In genomic region chr1:107640207-107640606, GRCh38 we compare ENCODE assay signal across 21 cellular contexts.
DNase-seq lines count a peak whose midpoint lies in the region; ATAC-seq and TF ChIP-seq lines count a peak whose summit lies in the region.
"Had no signal": no experiment of that assay in that cellular context is flagged by ENCODE, and none has a peak within 500 bp of the region (broad histone marks: within the 10 kb centered on the region; RNA-seq: fewer than 3 reads in every experiment).

No MANE protein-coding gene starts in this region.

- no peaks in the 10 kb centered on the region for H3K27me3 Mint-ChIP-seq in CD14-positive monocyte (ENCODE audit: low read depth in 3 of 3)
- H3K27me3 Mint-ChIP-seq in naive thymus-derived CD4-positive, alpha-beta T cell, result no peaks in the 10 kb centered on the region
- H3K27me3 Mint-ChIP-seq in activated naive CD4-positive, alpha-beta T cell treated with anti-CD3 and anti-CD28 coated beads, Interleukin-2, amount 10 ng/mL, durations not matched to agents 7 days and 5 days, result no peaks in the 10 kb centered on the region
- H3K27me3 Mint-ChIP-seq: CD8-positive, alpha-beta memory T cell; IgD-negative memory B cell had no signal

- no peaks in the 10 kb centered on the region for H3K36me3 ChIP-seq in naive thymus-derived CD4-positive, alpha-beta T cell (ENCODE audit: control insufficient read depth in 2 of 3, insufficient read depth in 3 of 3, low read length in 3 of 3)
- H3K36me3 ChIP-seq: BE2C, SJSA1 had no signal

- TF ChIP-seq CTCF in CD14-positive monocyte (IDR thresholded peaks at IDR 0.05), result no peak
- no peak for TF ChIP-seq CTCF in HL-60 (IDR thresholded peaks at IDR 0.05; ENCODE audit: insufficient read depth, low read length)

- H3K27ac Mint-ChIP-seq in CD14-positive monocyte, result peak overlapping the region in 4 of 7 donors; percentile 17 to 56 (median 36)
- no peak overlapping the region for H3K27ac Mint-ChIP-seq in naive thymus-derived CD4-positive, alpha-beta T cell
- H3K27ac Mint-ChIP-seq in activated naive CD4-positive, alpha-beta T cell treated with anti-CD3 and anti-CD28 coated beads, Interleukin-2, amount 10 ng/mL, durations not matched to agents 7 days and 5 days, result no peak overlapping the region
- H3K27ac Mint-ChIP-seq: T-helper 1 cell treated with Interleukin-12 subunit alpha and Interleukin-12 subunit beta and Interleukin-4 antibody, amounts not matched to agents 30 μg/mL and 1 μg/mL, for 36 hours had no signal

- POLR2A ChIA-PET in naive thymus-derived CD4-positive, alpha-beta T cell (lab: Charles Lee), result no interaction called here

- peaks cover 32 to 33% of the 10 kb centered on the region in 2 donors for H3K36me3 Mint-ChIP-seq in CD14-positive monocyte
- H3K36me3 Mint-ChIP-seq in naive thymus-derived CD4-positive, alpha-beta T cell, result peaks cover 0 to 8% (median 0%) of the 10 kb centered on the region in 5 donors
- no peaks in the 10 kb centered on the region for H3K36me3 Mint-ChIP-seq in activated naive CD4-positive, alpha-beta T cell treated with anti-CD3 and anti-CD28 coated beads, Interleukin-2, amount 10 ng/mL, durations not matched to agents 7 days and 5 days

- H3K27ac ChIP-seq in HL-60 (replicated peaks), result no peak overlapping the region
- no peak overlapping the region for H3K27ac ChIP-seq in naive thymus-derived CD4-positive, alpha-beta T cell (ENCODE audit: low read depth, low read length)
- H3K27ac ChIP-seq: SJSA1 had no signal

- peaks cover 11% of the 10 kb centered on the region for H3K4me1 Mint-ChIP-seq in CD14-positive monocyte
- H3K4me1 Mint-ChIP-seq in naive thymus-derived CD4-positive, alpha-beta T cell, result peaks cover 0 to 3% (median 0%) of the 10 kb centered on the region in 7 donors
- no peaks in the 10 kb centered on the region for H3K4me1 Mint-ChIP-seq in activated naive CD4-positive, alpha-beta T cell treated with anti-CD3 and anti-CD28 coated beads, Interleukin-2, amount 10 ng/mL, durations not matched to agents 7 days and 5 days
- H3K4me1 Mint-ChIP-seq: CD8-positive, alpha-beta memory T cell had no signal

- ATAC-seq in naive thymus-derived CD4-positive, alpha-beta T cell, result peak; percentile 68
- ATAC-seq in GM21576 (IDR thresholded peaks at IDR 0.05; ENCODE audit: unreplicated experiment), result no peak

- no peak for DNase-seq in CD14-positive monocyte (ENCODE audit: low spot score)
- DNase-seq in HL-60 (ENCODE audit: low read depth in 1 of 2, low spot score in 1 of 2), result peak; percentile 17 to 60
- peak; percentile 19 for DNase-seq in NOMO-1 treated with dmso at 0.1 percent for 144 hours (lab: John Stamatoyannopoulos, UW; ENCODE audit: unreplicated experiment)
- no peak for DNase-seq in naive thymus-derived CD4-positive, alpha-beta T cell
- no peak for DNase-seq in DMS79 (lab: John Stamatoyannopoulos, UW)
- no peak for DNase-seq in activated naive CD4-positive, alpha-beta T cell treated with anti-CD3 and anti-CD28 coated beads, Interleukin-2, amount 10 ng/mL, durations not matched to agents 7 days and 5 days
- DNase-seq: BE2C; CD8-positive, alpha-beta memory T cell; DMS53; H7; Karpas-422; NCI-H1417; NCI-H187; NCI-H2107; NCI-H2227 treated with DMSO at 0.1 percent for 48 hours; NCI-H510A treated with DMSO at 0.1 percent for 48 hours; NCI-H82 had no signal

- peaks cover 0 to 2% (median 0%) of the 10 kb centered on the region in 7 donors for H3K9me3 Mint-ChIP-seq in CD14-positive monocyte
- peaks cover 0 to 1% (median 0%) of the 10 kb centered on the region in 11 donors for H3K9me3 Mint-ChIP-seq in naive thymus-derived CD4-positive, alpha-beta T cell
- H3K9me3 Mint-ChIP-seq in activated naive CD4-positive, alpha-beta T cell treated with anti-CD3 and anti-CD28 coated beads, Interleukin-2, amount 10 ng/mL, durations not matched to agents 7 days and 5 days, result no peaks in the 10 kb centered on the region
- H3K9me3 Mint-ChIP-seq: CD8-positive, alpha-beta memory T cell; T-helper 1 cell treated with Interleukin-12 subunit alpha and Interleukin-12 subunit beta and Interleukin-4 antibody, amounts not matched to agents 30 μg/mL and 1 μg/mL, for 36 hours had no signal

- intact Hi-C loops in CD14-positive monocyte (cut with micrococcal nuclease), result no loop called here
- intact Hi-C loops in naive thymus-derived CD4-positive, alpha-beta T cell (cut with micrococcal nuclease), result no loop called here

- CTCF ChIA-PET in naive thymus-derived CD4-positive, alpha-beta T cell (lab: Charles Lee), result no interaction called here
- CTCF ChIA-PET in activated naive CD4-positive, alpha-beta T cell treated with anti-CD3 and anti-CD28 coated beads, Interleukin-2, amount 10 ng/mL, durations not matched to agents 7 days and 5 days (lab: Charles Lee), result no interaction called here

- no peak overlapping the region for H3K4me3 ChIP-seq in HL-60 (replicated peaks; ENCODE audit: insufficient read depth, low read length)
- no peak overlapping the region for H3K4me3 ChIP-seq in naive thymus-derived CD4-positive, alpha-beta T cell (ENCODE audit: low read length)
- H3K4me3 ChIP-seq: SJSA1 had no signal

- no peaks in the 10 kb centered on the region for H3K4me1 ChIP-seq in naive thymus-derived CD4-positive, alpha-beta T cell (ENCODE audit: control insufficient read depth in 2 of 2, insufficient read depth in 2 of 2, low read length in 2 of 2)
- H3K4me1 ChIP-seq: BE2C, SJSA1 had no signal

- H3K9me3 ChIP-seq in naive thymus-derived CD4-positive, alpha-beta T cell (ENCODE audit: control insufficient read depth in 2 of 3, low read length in 3 of 3), result no peaks in the 10 kb centered on the region
- H3K9me3 ChIP-seq: BE2C, SJSA1 had no signal

- no peaks in the 10 kb centered on the region for H3K27me3 ChIP-seq in HL-60 (ENCODE audit: insufficient read depth, poor library complexity, severe bottlenecking)
- no peaks in the 10 kb centered on the region for H3K27me3 ChIP-seq in naive thymus-derived CD4-positive, alpha-beta T cell (ENCODE audit: control insufficient read depth in 2 of 2, insufficient read depth in 2 of 2, low read length in 2 of 2)
- H3K27me3 ChIP-seq: BE2C, SJSA1 had no signal

- H3K4me3 Mint-ChIP-seq in CD14-positive monocyte, result no peak overlapping the region
- H3K4me3 Mint-ChIP-seq in naive thymus-derived CD4-positive, alpha-beta T cell, result no peak overlapping the region
- no peak overlapping the region for H3K4me3 Mint-ChIP-seq in activated naive CD4-positive, alpha-beta T cell treated with anti-CD3 and anti-CD28 coated beads, Interleukin-2, amount 10 ng/mL, durations not matched to agents 7 days and 5 days
- H3K4me3 Mint-ChIP-seq: CD8-positive, alpha-beta memory T cell; IgD-negative memory B cell; T-helper 1 cell treated with Interleukin-12 subunit alpha and Interleukin-12 subunit beta and Interleukin-4 antibody, amounts not matched to agents 30 μg/mL and 1 μg/mL, for 36 hours had no signal

Comparison
In these comparisons a context has a peak if more than half of its experiments do, and no peak if none do; other contexts are left out.
1. DNase-seq: peak in HL-60 (2 of 2) and NOMO-1 treated with dmso at 0.1 percent for 144 hours (single experiment); none in CD14-positive monocyte (single experiment), naive thymus-derived CD4-positive, alpha-beta T cell (0 of 9), DMS79 (single experiment) and activated naive CD4-positive, alpha-beta T cell treated with anti-CD3 and anti-CD28 coated beads, Interleukin-2, amount 10 ng/mL, durations not matched to agents 7 days and 5 days (single experiment).
2. H3K27ac Mint-ChIP-seq: peak in CD14-positive monocyte (4 of 7); none in naive thymus-derived CD4-positive, alpha-beta T cell (0 of 9) and activated naive CD4-positive, alpha-beta T cell treated with anti-CD3 and anti-CD28 coated beads, Interleukin-2, amount 10 ng/mL, durations not matched to agents 7 days and 5 days (single experiment).